38 cellular contexts compared by ENCODE assay signal in genomic region chr4:126825083-126825482, GRCh38.
"Had no signal": no experiment of that assay in that cellular context is flagged by ENCODE, and none has a peak within 500 bp of the region (broad histone marks: within the 10 kb centered on the region; RNA-seq: fewer than 3 reads in every experiment).

No MANE protein-coding gene starts in this region.

- H3K4me1 Mint-ChIP-seq: activated naive CD4-positive, alpha-beta T cell treated with anti-CD3 and anti-CD28 coated beads, Interleukin-2, amount 10 ng/mL, durations not matched to agents 7 days and 5 days; activated naive CD4-positive, alpha-beta T cell treated with anti-CD3 and anti-CD28 coated beads, Interleukin-2, amount 50 U/mL, for 24 hours; activated naive CD8-positive, alpha-beta T cell treated with anti-CD3 and anti-CD28 coated beads for 36 hours; activated naive CD8-positive, alpha-beta T cell treated with anti-CD3 and anti-CD28 coated beads, Interleukin-2, amount 10 ng/mL, durations not matched to agents 7 days and 5 days; activated naive CD8-positive, alpha-beta T cell treated with anti-CD3 and anti-CD28 coated beads, Interleukin-2, amount 50 U/mL, for 24 hours; activated T-helper 17 cell treated with anti-CD3 and anti-CD28 coated beads, Interleukin-2, amount 50 U/mL, for 72 hours; brain; central memory CD8-positive, alpha-beta T cell had no signal

- H3K27ac ChIP-seq: adrenal gland, ascending aorta, body of pancreas, brain microvascular endothelial cell, breast epithelium, cardiac muscle cell had no signal

- H3K36me3 Mint-ChIP-seq: activated naive CD4-positive, alpha-beta T cell treated with anti-CD3 and anti-CD28 coated beads, Interleukin-2, amount 10 ng/mL, durations not matched to agents 7 days and 5 days; activated naive CD4-positive, alpha-beta T cell treated with anti-CD3 and anti-CD28 coated beads, Interleukin-2, amount 50 U/mL, for 24 hours; activated naive CD4-positive, alpha-beta T cell treated with anti-CD3 and anti-CD28 coated beads, Interleukin-2, amount 50 U/mL, for 72 hours; activated naive CD8-positive, alpha-beta T cell; activated naive CD8-positive, alpha-beta T cell treated with anti-CD3 and anti-CD28 coated beads for 36 hours; activated naive CD8-positive, alpha-beta T cell treated with anti-CD3 and anti-CD28 coated beads, Interleukin-2, amount 10 ng/mL, durations not matched to agents 7 days and 5 days had no signal

- H3K36me3 ChIP-seq: adrenal gland, ascending aorta, brain microvascular endothelial cell, breast epithelium, cardiac muscle cell had no signal

- H3K9me3 ChIP-seq: adrenal gland, ascending aorta had no signal

- H3K27ac Mint-ChIP-seq: activated naive CD4-positive, alpha-beta T cell treated with anti-CD3 and anti-CD28 coated beads for 36 hours; activated naive CD4-positive, alpha-beta T cell treated with anti-CD3 and anti-CD28 coated beads, Interleukin-2, amount 10 ng/mL, durations not matched to agents 7 days and 5 days; activated naive CD4-positive, alpha-beta T cell treated with anti-CD3 and anti-CD28 coated beads, Interleukin-2, amount 50 U/mL, for 24 hours; activated naive CD4-positive, alpha-beta T cell treated with anti-CD3 and anti-CD28 coated beads, Interleukin-2, amount 50 U/mL, for 72 hours; activated naive CD8-positive, alpha-beta T cell; activated naive CD8-positive, alpha-beta T cell treated with anti-CD3 and anti-CD28 coated beads for 36 hours; activated naive CD8-positive, alpha-beta T cell treated with anti-CD3 and anti-CD28 coated beads, Interleukin-2, amount 10 ng/mL, durations not matched to agents 7 days and 5 days; activated naive CD8-positive, alpha-beta T cell treated with anti-CD3 and anti-CD28 coated beads, Interleukin-2, amount 50 U/mL, for 24 hours; activated T-cell treated with anti-CD3 and anti-CD28 coated beads, Interleukin-2, amount 50 U/mL, for 72 hours; activated T-helper 1 cell treated with anti-CD3 and anti-CD28 coated beads, Interleukin-12 subunit alpha, Interleukin-12 subunit beta, Interleukin-2, Interleukin-4 antibody, amounts not matched to agents 30 ng/mL and 10 ng/mL and 1 ng/mL, durations not matched to agents 14 hours and 24 hours and 36 hours; activated T-helper 17 cell treated with anti-CD3 and anti-CD28 coated beads, Interleukin-2, amount 50 U/mL, for 72 hours; activated T-helper 2 cell treated with anti-CD3 and anti-CD28 coated beads, Interferon-gamma antibody, Interleukin-2, Interleukin-4, amounts not matched to agents 10 μg/mL and 5 μg/mL and 100 μg/mL, durations not matched to agents 14 hours and 24 hours and 36 hours; brain had no signal

- DNase-seq: activated effector memory CD4-positive, alpha-beta T cell treated with anti-CD3 and anti-CD28 coated beads, Interleukin-2, amount 50 U/mL, for 16 hours; activated effector memory CD4-positive, alpha-beta T cell treated with Interleukin-2 at 50 U/mL for 16 hours; activated gamma-delta T cell; activated gamma-delta T cell treated with Interleukin-2 at 50 U/mL for 16 hours; activated naive CD4-positive, alpha-beta T cell; activated naive CD4-positive, alpha-beta T cell treated with anti-CD3 and anti-CD28 coated beads for 36 hours; activated naive CD4-positive, alpha-beta T cell treated with anti-CD3 and anti-CD28 coated beads, Interleukin-2, amount 10 ng/mL, durations not matched to agents 7 days and 5 days; activated naive CD4-positive, alpha-beta T cell treated with anti-CD3 and anti-CD28 coated beads, Interleukin-2, amount 50 U/mL, for 16 hours; activated naive CD4-positive, alpha-beta T cell treated with Interleukin-2 at 50 U/mL for 16 hours; activated naive CD8-positive, alpha-beta T cell treated with anti-CD3 and anti-CD28 coated beads for 36 hours; activated naive CD8-positive, alpha-beta T cell treated with anti-CD3 and anti-CD28 coated beads, Interleukin-2, amount 10 ng/mL, durations not matched to agents 7 days and 5 days; activated naive CD8-positive, alpha-beta T cell treated with anti-CD3 and anti-CD28 coated beads, Interleukin-2, amount 50 U/mL, for 24 hours; activated T-cell treated with anti-CD3 and anti-CD28 coated beads, Interleukin-2, amount 50 U/mL, for 4 hours; activated T-cell treated with anti-CD3 and anti-CD28 coated beads, Interleukin-2, amount 50 U/mL, for 48 hours; activated T-cell treated with anti-CD3 and anti-CD28 coated beads, Interleukin-2, amount 50 U/mL, for 72 hours; adrenal gland; amniotic stem cell; amygdala; anterior cingulate cortex; aorta; body of pancreas; brain microvascular endothelial cell; caudate nucleus; central memory CD4-positive, alpha-beta T cell; cerebellar nuclear complex had no signal

- H3K4me3 Mint-ChIP-seq: activated naive CD4-positive, alpha-beta T cell treated with anti-CD3 and anti-CD28 coated beads for 36 hours; activated naive CD4-positive, alpha-beta T cell treated with anti-CD3 and anti-CD28 coated beads, Interleukin-2, amount 10 ng/mL, durations not matched to agents 7 days and 5 days; activated naive CD4-positive, alpha-beta T cell treated with anti-CD3 and anti-CD28 coated beads, Interleukin-2, amount 50 U/mL, for 24 hours; activated naive CD8-positive, alpha-beta T cell; activated naive CD8-positive, alpha-beta T cell treated with anti-CD3 and anti-CD28 coated beads for 36 hours; activated naive CD8-positive, alpha-beta T cell treated with anti-CD3 and anti-CD28 coated beads, Interleukin-2, amount 10 ng/mL, durations not matched to agents 7 days and 5 days; activated naive CD8-positive, alpha-beta T cell treated with anti-CD3 and anti-CD28 coated beads, Interleukin-2, amount 50 U/mL, for 24 hours; activated T-cell treated with anti-CD3 and anti-CD28 coated beads, Interleukin-2, amount 50 U/mL, for 4 hours; activated T-cell treated with anti-CD3 and anti-CD28 coated beads, Interleukin-2, amount 50 U/mL, for 72 hours; activated T-helper 1 cell treated with anti-CD3 and anti-CD28 coated beads, Interleukin-12 subunit alpha, Interleukin-12 subunit beta, Interleukin-2, Interleukin-4 antibody, amounts not matched to agents 30 ng/mL and 10 ng/mL and 1 ng/mL, durations not matched to agents 14 hours and 24 hours and 36 hours; activated T-helper 17 cell treated with anti-CD3 and anti-CD28 coated beads, Interleukin-2, amount 50 U/mL, for 72 hours; brain; central memory CD8-positive, alpha-beta T cell had no signal

- H3K27me3 ChIP-seq: adrenal gland, ascending aorta, body of pancreas, brain microvascular endothelial cell, breast epithelium, cardiac muscle cell had no signal

- H3K4me3 ChIP-seq: adrenal gland, ascending aorta, body of pancreas, breast epithelium, cardiac muscle cell had no signal

- H3K27me3 Mint-ChIP-seq: activated naive CD4-positive, alpha-beta T cell treated with anti-CD3 and anti-CD28 coated beads, Interleukin-2, amount 10 ng/mL, durations not matched to agents 7 days and 5 days; activated naive CD4-positive, alpha-beta T cell treated with anti-CD3 and anti-CD28 coated beads, Interleukin-2, amount 50 U/mL, for 24 hours; activated naive CD8-positive, alpha-beta T cell; activated naive CD8-positive, alpha-beta T cell treated with anti-CD3 and anti-CD28 coated beads for 36 hours; activated naive CD8-positive, alpha-beta T cell treated with anti-CD3 and anti-CD28 coated beads, Interleukin-2, amount 10 ng/mL, durations not matched to agents 7 days and 5 days; activated naive CD8-positive, alpha-beta T cell treated with anti-CD3 and anti-CD28 coated beads, Interleukin-2, amount 50 U/mL, for 24 hours; activated T-helper 17 cell treated with anti-CD3 and anti-CD28 coated beads, Interleukin-2, amount 50 U/mL, for 72 hours; brain; central memory CD8-positive, alpha-beta T cell had no signal

- H3K4me1 ChIP-seq: adrenal gland, ascending aorta, body of pancreas, breast epithelium had no signal

- H3K9me3 Mint-ChIP-seq: activated naive CD8-positive, alpha-beta T cell treated with anti-CD3 and anti-CD28 coated beads, Interleukin-2, amount 10 ng/mL, durations not matched to agents 7 days and 5 days; activated T-helper 1 cell treated with anti-CD3 and anti-CD28 coated beads, Interleukin-12 subunit alpha, Interleukin-12 subunit beta, Interleukin-2, Interleukin-4 antibody, amounts not matched to agents 30 ng/mL and 10 ng/mL and 1 ng/mL, durations not matched to agents 14 hours and 24 hours and 36 hours had no signal

- ATAC-seq: activated naive CD4-positive, alpha-beta T cell treated with anti-CD3 and anti-CD28 coated beads, Interleukin-2, amount 50 U/mL, for 72 hours; activated naive CD8-positive, alpha-beta T cell treated with anti-CD3 and anti-CD28 coated beads, Interleukin-2, amount 50 U/mL, for 24 hours; activated T-cell treated with anti-CD3 and anti-CD28 coated beads, Interleukin-2, amount 50 U/mL, for 4 hours; activated T-cell treated with anti-CD3 and anti-CD28 coated beads, Interleukin-2, amount 50 U/mL, for 72 hours; activated T-helper 17 cell treated with anti-CD3 and anti-CD28 coated beads, Interleukin-2, amount 50 U/mL, for 72 hours; body of pancreas had no signal

- FAIRE-seq: astrocyte, bronchial epithelial cell had no signal
